ENCODE assay signal across 15 cellular contexts in genomic region chr12:2311001-2311778, GRCh38.
DNase-seq lines count a peak whose midpoint lies in the region; ATAC-seq and TF ChIP-seq lines count a peak whose summit lies in the region.
"Had no signal": no experiment of that assay in that cellular context is flagged by ENCODE, and none has a peak within 500 bp of the region (broad histone marks: within the 10 kb centered on the region; RNA-seq: fewer than 3 reads in every experiment).

No MANE protein-coding gene starts in this region.

- intact Hi-C loops in esophagus muscularis mucosa (cut with DNase I): no loop called here

- TF ChIP-seq EP300 in esophagus muscularis mucosa (IDR thresholded peaks at IDR 0.05): no peak

- peaks cover 60% of the 10 kb centered on the region for H3K4me1 Mint-ChIP-seq in osteocyte (ENCODE audit: unreplicated experiment)

- no peak for TF ChIP-seq CTCF in AG09319 (IDR thresholded peaks at IDR 0.05; ENCODE audit: low read depth, low read length)
- TF ChIP-seq CTCF in esophagus muscularis mucosa (IDR thresholded peaks at IDR 0.05): no peak
- no peak for TF ChIP-seq CTCF in osteocyte (IDR thresholded peaks at IDR 0.05)

- H3K9me3 Mint-ChIP-seq in osteocyte (ENCODE audit: unreplicated experiment): peaks cover 8% of the 10 kb centered on the region
- H3K9me3 Mint-ChIP-seq: GM23338 had no signal

- peak overlapping the region; percentile 33 for H3K4me3 Mint-ChIP-seq in osteocyte (ENCODE audit: unreplicated experiment)
- H3K4me3 Mint-ChIP-seq: GM23338 had no signal

- peaks cover 15 to 58% (median 49%) of the 10 kb centered on the region in 4 donors for H3K4me1 ChIP-seq in esophagus muscularis mucosa

- H3K27ac Mint-ChIP-seq in osteocyte (ENCODE audit: unreplicated experiment): peak overlapping the region; percentile 98
- H3K27ac Mint-ChIP-seq: GM23338 had no signal

- ATAC-seq in GM19463 (IDR thresholded peaks at IDR 0.05; ENCODE audit: unreplicated experiment): no peak
- ATAC-seq: GM23338, Right ventricle myocardium inferior had no signal

- peaks cover 6% of the 10 kb centered on the region for H3K36me3 Mint-ChIP-seq in osteocyte (ENCODE audit: unreplicated experiment)

- no peaks in the 10 kb centered on the region for H3K27me3 Mint-ChIP-seq in osteocyte (ENCODE audit: unreplicated experiment)

- peak; percentile 88 for DNase-seq in AG09319 (ENCODE audit: extremely low read depth, low read depth)
- peak; percentile 29 for DNase-seq in NCI-H69 (lab: John Stamatoyannopoulos, UW)
- DNase-seq in esophagus muscularis mucosa (ENCODE audit: extremely low spot score): no peak
- no peak for DNase-seq in osteocyte (ENCODE audit: extremely low spot score, unreplicated experiment)
- DNase-seq in stimulated activated CD8-positive, alpha-beta memory T cell treated with anti-CD3 and anti-CD28 coated beads, Interleukin-4, amount 100 ng/mL, for 48 hours: no peak
- no peak for DNase-seq in activated gamma-delta T cell (lab: John Stamatoyannopoulos, UW)
- DNase-seq in GDM1 (lab: John Stamatoyannopoulos, UW): no peak
- DNase-seq: activated CD4-positive, alpha-beta T cell treated with anti-CD3 and anti-CD28 coated beads, Interleukin-2, amount 50 U/mL, for 4 hours; NCI-H187 treated with DMSO at 0.1 percent for 48 hours; T1000 had no signal

- WGBS in esophagus muscularis mucosa: 58% methylated on average over 15 of the region's 15 CpGs

- no peak for TF ChIP-seq POLR2A in esophagus muscularis mucosa (IDR thresholded peaks at IDR 0.05; ENCODE audit: low read depth)

- H3K27ac ChIP-seq in esophagus muscularis mucosa (replicated peaks in 1 of 4): peak overlapping the region; percentile 31 to 51 (median 38)
- H3K27ac ChIP-seq: ascending aorta, BLaER1 had no signal

- H3K9me3 ChIP-seq in esophagus muscularis mucosa: no peaks in the 10 kb centered on the region

- H3K36me3 ChIP-seq in esophagus muscularis mucosa: no peaks in the 10 kb centered on the region
- H3K36me3 ChIP-seq: ascending aorta, BLaER1 had no signal

- H3K4me3 ChIP-seq in esophagus muscularis mucosa: no peak overlapping the region
- H3K4me3 ChIP-seq: ascending aorta, BLaER1, GM23338 had no signal

- H3K27me3 ChIP-seq in esophagus muscularis mucosa: no peaks in the 10 kb centered on the region
- H3K27me3 ChIP-seq: ascending aorta, BLaER1 had no signal

Comparison
In these comparisons a context has a peak if more than half of its experiments do, and no peak if none do; other contexts are left out.
1. DNase-seq: peak in AG09319 (single experiment) and NCI-H69 (single experiment); none in esophagus muscularis mucosa (single experiment), osteocyte (single experiment), stimulated activated CD8-positive, alpha-beta memory T cell treated with anti-CD3 and anti-CD28 coated beads, Interleukin-4, amount 100 ng/mL, for 48 hours (single experiment), activated gamma-delta T cell (single experiment) and GDM1 (single experiment).